8 cellular contexts compared by ENCODE assay signal in genomic region chr15:30903497-30904187, GRCh38.
A peak's percentile ranks its signal among the peaks of the same experiment; 100 is the strongest.
DNase-seq lines count a peak whose midpoint lies in the region; ATAC-seq lines count a peak whose summit lies in the region.

TSS of gene FAN1 (plus strand) at chr15:30903915. CDS start at chr15:30904664, 749 bp downstream.

- H3K4me1 Mint-ChIP-seq in memory B cell, result peaks cover 13% of the 10 kb centered on the region

- H3K4me3 ChIP-seq in endocrine pancreas (ENCODE audit: control insufficient read depth, insufficient read depth, low read length), result peak within 1 kb of the TSS; percentile 90

- peaks cover 10% of the 10 kb centered on the region for H3K4me1 ChIP-seq in endocrine pancreas (ENCODE audit: control insufficient read depth, insufficient read depth, low read length)

- peak within 1 kb of the TSS; percentile 60 for H3K27ac Mint-ChIP-seq in memory B cell

- H3K27me3 ChIP-seq in endocrine pancreas (ENCODE audit: control insufficient read depth, insufficient read depth, low read length), result no peaks in the 10 kb centered on the region

- H3K36me3 Mint-ChIP-seq in memory B cell, result peaks cover 6% of the 10 kb centered on the region

- H3K27me3 Mint-ChIP-seq in memory B cell, result no peaks in the 10 kb centered on the region

- ATAC-seq in GM18907 (IDR thresholded peaks at IDR 0.05; ENCODE audit: unreplicated experiment) (peak; percentile 92), HG03159 (IDR thresholded peaks at IDR 0.05; ENCODE audit: unreplicated experiment) (peak; percentile 80), memory B cell (ENCODE audit: low read depth) (peak; percentile 87)

- H3K36me3 ChIP-seq in endocrine pancreas (ENCODE audit: control insufficient read depth, insufficient read depth, low read length), result no peaks in the 10 kb centered on the region

- peak within 1 kb of the TSS; percentile 92 for H3K9ac ChIP-seq in endocrine pancreas (ENCODE audit: control insufficient read depth, insufficient read depth, low read length)

- H3K9me3 ChIP-seq in endocrine pancreas (ENCODE audit: control insufficient read depth, low read length), result no peaks in the 10 kb centered on the region

- H3K4me3 Mint-ChIP-seq in memory B cell, result peak within 1 kb of the TSS; percentile 98

- no peaks in the 10 kb centered on the region for H3K9me3 Mint-ChIP-seq in memory B cell

- peak; percentile 92 for DNase-seq in AG08396 (ENCODE audit: low spot score)
- DNase-seq in NCI-H524 treated with DMSO at 0.1 percent for 48 hours (lab: John Stamatoyannopoulos, UW), result peak; percentile 76
- peak; percentile 54 to 62 (median 61) for DNase-seq in activated CD8-positive, alpha-beta memory T cell treated with anti-CD3 and anti-CD28 coated beads for 48 hours (ENCODE audit: low read depth in 2 of 3, low spot score in 2 of 3)
- DNase-seq in memory B cell (ENCODE audit: low spot score in 2 of 2), result peak; percentile 47 to 60
- DNase-seq in stimulated activated CD8-positive, alpha-beta memory T cell treated with anti-CD3 and anti-CD28 coated beads, Interleukin-12 subunit alpha, Interleukin-12 subunit beta, amount 100 ng/mL, for 24 hours (ENCODE audit: extremely low read depth), result peak; percentile 53

Comparison
In these comparisons a context has a peak if more than half of its experiments do, and no peak if none do; other contexts are left out.
1. Peak in every context shown above with its lines: DNase-seq, ATAC-seq and H3K4me3 ChIP-seq.